In genomic region chr7:44576228-44576627, GRCh38 we compare ENCODE assay signal across 17 cellular contexts. TPM values are rescaled to one million over a fixed set of nuclear protein-coding genes. Genes with fewer than 3 reads are reported as not detected.
A peak's percentile ranks its signal among the peaks of the same experiment; 100 is the strongest.
DNase-seq lines count a peak whose midpoint lies in the region; ATAC-seq and TF ChIP-seq lines count a peak whose summit lies in the region.
"Had no signal": no experiment of that assay in that cellular context is flagged by ENCODE, and none has a peak within 500 bp of the region (broad histone marks: within the 10 kb centered on the region; RNA-seq: fewer than 3 reads in every experiment).

No MANE protein-coding gene starts in this region.

- H3K4me1 ChIP-seq in osteoblast (ENCODE audit: insufficient read depth, low read length) (peaks cover 27% of the 10 kb centered on the region), esophagus squamous epithelium (peaks cover 23 to 55% (median 35%) of the 10 kb centered on the region in 3 donors)

- no peak overlapping the region for H2AFZ ChIP-seq in osteoblast (ENCODE audit: low read length)
- H2AFZ ChIP-seq: hepatocyte had no signal

- peaks cover 4 to 28% of the 10 kb centered on the region in 2 donors for H3K36me3 Mint-ChIP-seq in activated T-cell treated with anti-CD3 and anti-CD28 coated beads, Interleukin-2, amount 50 U/mL, for 72 hours (ENCODE audit: insufficient read depth in 2 of 2)
- peaks cover 2% of the 10 kb centered on the region for H3K36me3 Mint-ChIP-seq in T-helper 17 cell (ENCODE audit: low read depth)
- peaks cover 12% of the 10 kb centered on the region for H3K36me3 Mint-ChIP-seq in chondrocyte (ENCODE audit: low read depth)

- H3K27ac Mint-ChIP-seq in activated T-cell treated with anti-CD3 and anti-CD28 coated beads, Interleukin-2, amount 50 U/mL, for 72 hours: peak overlapping the region; percentile 18
- H3K27ac Mint-ChIP-seq in T-helper 17 cell (peak overlapping the region; percentile 74), chondrocyte (ENCODE audit: unreplicated experiment) (peak overlapping the region; percentile 64)

- H3K4me3 Mint-ChIP-seq in activated T-cell treated with anti-CD3 and anti-CD28 coated beads, Interleukin-2, amount 50 U/mL, for 72 hours: no peak overlapping the region
- H3K4me3 Mint-ChIP-seq in T-helper 17 cell: peak overlapping the region; percentile 31
- no peak overlapping the region for H3K4me3 Mint-ChIP-seq in chondrocyte (ENCODE audit: unreplicated experiment)

- TF ChIP-seq POLR2A in esophagus squamous epithelium (IDR thresholded peaks at IDR 0.05): no peak

- H3K27ac ChIP-seq in osteoblast (ENCODE audit: low read depth, low read length): no peak overlapping the region
- H3K27ac ChIP-seq in esophagus squamous epithelium: no peak overlapping the region
- H3K27ac ChIP-seq: hepatocyte, pancreas, WERI-Rb-1 had no signal

- no peak for TF ChIP-seq CTCF in chondrocyte (IDR thresholded peaks at IDR 0.05)
- TF ChIP-seq CTCF in osteoblast (IDR thresholded peaks at IDR 0.05; ENCODE audit: extremely low read depth, low read depth, low read length): no peak
- no peak for TF ChIP-seq CTCF in esophagus squamous epithelium (IDR thresholded peaks at IDR 0.05)

- peaks cover 70% of the 10 kb centered on the region for H3K79me2 ChIP-seq in osteoblast (ENCODE audit: insufficient read depth, low read length)

- peaks cover 4% of the 10 kb centered on the region for H4K20me1 ChIP-seq in osteoblast (ENCODE audit: insufficient read depth, low read length)

- H3K27me3 Mint-ChIP-seq in activated T-cell treated with anti-CD3 and anti-CD28 coated beads, Interleukin-2, amount 50 U/mL, for 72 hours (ENCODE audit: low read depth): no peaks in the 10 kb centered on the region
- H3K27me3 Mint-ChIP-seq in T-helper 17 cell (no peaks in the 10 kb centered on the region), chondrocyte (ENCODE audit: low read depth) (no peaks in the 10 kb centered on the region)

- no peak overlapping the region for H3K4me3 ChIP-seq in osteoblast (ENCODE audit: insufficient read depth, low read length)
- H3K4me3 ChIP-seq in esophagus squamous epithelium: no peak overlapping the region
- H3K4me3 ChIP-seq: hepatocyte, pancreas had no signal

- H3K9me3 Mint-ChIP-seq in activated T-cell treated with anti-CD3 and anti-CD28 coated beads, Interleukin-2, amount 50 U/mL, for 72 hours: no peaks in the 10 kb centered on the region
- H3K9me3 Mint-ChIP-seq in chondrocyte (ENCODE audit: low read depth): no peaks in the 10 kb centered on the region

- no peaks in the 10 kb centered on the region for H3K9me3 ChIP-seq in T-helper 17 cell (ENCODE audit: control insufficient read depth, low read length, poor library complexity, severe bottlenecking)
- H3K9me3 ChIP-seq in osteoblast (ENCODE audit: low read depth, low read length): no peaks in the 10 kb centered on the region
- H3K9me3 ChIP-seq in esophagus squamous epithelium: no peaks in the 10 kb centered on the region
- H3K9me3 ChIP-seq: pancreas had no signal

- H3K4me1 Mint-ChIP-seq in activated T-cell treated with anti-CD3 and anti-CD28 coated beads, Interleukin-2, amount 50 U/mL, for 72 hours (ENCODE audit: low read depth): peaks cover 68% of the 10 kb centered on the region
- peaks cover 39% of the 10 kb centered on the region for H3K4me1 Mint-ChIP-seq in T-helper 17 cell
- peaks cover 54% of the 10 kb centered on the region for H3K4me1 Mint-ChIP-seq in chondrocyte (ENCODE audit: low read depth)

- 71 to 73% methylated on average over 2 of the region's 2 CpGs for WGBS in esophagus squamous epithelium, 2 donors

- ATAC-seq in activated T-cell treated with anti-CD3 and anti-CD28 coated beads, Interleukin-2, amount 50 U/mL, for 72 hours (replicated peaks in 1 of 2): no peak
- no peak for ATAC-seq in T-helper 17 cell
- ATAC-seq in HG03460 (IDR thresholded peaks at IDR 0.05; ENCODE audit: unreplicated experiment): no peak
- ATAC-seq: pancreas had no signal

- H3K36me3 ChIP-seq in osteoblast (ENCODE audit: insufficient read depth, low read length): peaks cover 47% of the 10 kb centered on the region
- peaks cover 18 to 72% (median 34%) of the 10 kb centered on the region in 3 donors for H3K36me3 ChIP-seq in esophagus squamous epithelium

- no peak for DNase-seq in activated T-cell treated with anti-CD3 and anti-CD28 coated beads, Interleukin-2, amount 50 U/mL, for 72 hours
- DNase-seq in activated T-cell treated with anti-CD3 and anti-CD28 coated beads for 4 hours: no peak
- DNase-seq in T-helper 17 cell: no peak
- DNase-seq in chondrocyte (ENCODE audit: low spot score): no peak
- DNase-seq in osteoblast (ENCODE audit: insufficient read length, low spot score, missing footprints): peak; percentile 50
- DNase-seq in esophagus squamous epithelium (lab: John Stamatoyannopoulos, UW): no peak
- DNase-seq in DMS114 treated with DMSO at 0.1 percent for 48 hours (lab: John Stamatoyannopoulos, UW; ENCODE audit: unreplicated experiment): no peak
- DNase-seq: IMR-90; NCI-H2029 treated with DMSO at 0.1 percent for 48 hours; pancreas; stimulated activated CD4-positive, alpha-beta T cell treated with anti-CD3 and anti-CD28 coated beads, Interleukin-2, amount 100 ng/mL, for 48 hours; substantia nigra; SW 1271; WERI-Rb-1 had no signal

- intact Hi-C loops in esophagus squamous epithelium (cut with DNase I): no loop called here

- H3K27me3 ChIP-seq in osteoblast (ENCODE audit: insufficient read depth, low read length): no peaks in the 10 kb centered on the region
- H3K27me3 ChIP-seq in esophagus squamous epithelium: no peaks in the 10 kb centered on the region
- H3K27me3 ChIP-seq: hepatocyte, pancreas had no signal

- no peak overlapping the region for H3K4me2 ChIP-seq in osteoblast (ENCODE audit: insufficient read depth, low read length)
- H3K4me2 ChIP-seq: hepatocyte had no signal

RNA-seq across cellular contexts. Expression of gene DDX56, which starts 2.5 kb away (rescaled TPM):
- 10 to 100 TPM; 59.9 to 72.3 TPM for total RNA-seq in activated T-cell treated with anti-CD3 and anti-CD28 coated beads, Interleukin-2, amount 50 U/mL, for 72 hours
- total RNA-seq in T-helper 17 cell: 100 to 1,000 TPM in 1 of 2 donors, 10 to 100 TPM in 1; 95.7 to 101 TPM
- total RNA-seq in chondrocyte: 48.7 to 52.7 TPM (median 49.9 TPM) in 3 replicates
- total RNA-seq in osteoblast: 34.7 and 38.9 TPM in 2 replicates
- 10 to 100 TPM; 34.1 to 69.6 (median 50.0) TPM for total RNA-seq in esophagus squamous epithelium

RNA-seq across cellular contexts. Expression of gene TMED4, which starts 5.8 kb away (rescaled TPM):
- 10 to 100 TPM; 73.6 to 79.8 TPM for total RNA-seq in activated T-cell treated with anti-CD3 and anti-CD28 coated beads, Interleukin-2, amount 50 U/mL, for 72 hours
- total RNA-seq in T-helper 17 cell: 100 to 1,000 TPM in 1 of 2 donors, 10 to 100 TPM in 1; 99.2 to 112 TPM
- 55.1 to 65.9 TPM (median 55.6 TPM) in 3 replicates for total RNA-seq in chondrocyte
- 84.3 and 90.1 TPM in 2 replicates for total RNA-seq in osteoblast
- total RNA-seq in esophagus squamous epithelium: 100 to 1,000 TPM in 2 of 4 donors, 10 to 100 TPM in 2; 68.0 to 123 (median 102) TPM

RNA-seq across cellular contexts. Expression of gene OGDH, which starts 30.2 kb away (rescaled TPM):
- total RNA-seq in activated T-cell treated with anti-CD3 and anti-CD28 coated beads, Interleukin-2, amount 50 U/mL, for 72 hours: 10 to 100 TPM; 79.6 to 82.7 TPM
- 100 to 1,000 TPM; 130 to 134 TPM for total RNA-seq in T-helper 17 cell
- 80.0 to 128 TPM (median 83.7 TPM) in 3 replicates for total RNA-seq in chondrocyte
- 59.2 and 64.4 TPM in 2 replicates for total RNA-seq in osteoblast
- total RNA-seq in esophagus squamous epithelium: 100 to 1,000 TPM in 1 of 4 donors, 10 to 100 TPM in 3; 68.9 to 102 (median 89.5) TPM

RNA-seq across cellular contexts. Expression of gene NPC1L1, which starts 35.1 kb away (rescaled TPM):
- total RNA-seq in activated T-cell treated with anti-CD3 and anti-CD28 coated beads, Interleukin-2, amount 50 U/mL, for 72 hours: under 1 TPM; 0.12 to 0.25 TPM
- total RNA-seq in T-helper 17 cell: under 1 TPM in 1 of 2 donors, not detected in 1; 0.08 TPM
- total RNA-seq in chondrocyte: not detected in 3 replicates
- total RNA-seq in osteoblast: not detected in 2 replicates
- total RNA-seq in esophagus squamous epithelium: under 1 TPM in 2 of 4 donors, not detected in 2; 0.08 to 0.19 TPM
- total RNA-seq: IMR-90, NCI-H460 had no signal

Comparison
In these comparisons a context has a peak if more than half of its experiments do, and no peak if none do; other contexts are left out.
1. H3K27ac Mint-ChIP-seq: peak in every context shown above with its lines; median percentile 74 in T-helper 17 cell; 64 in chondrocyte; 18 in activated T-cell treated with anti-CD3 and anti-CD28 coated beads, Interleukin-2, amount 50 U/mL, for 72 hours.